In the genomic region with DNA sequence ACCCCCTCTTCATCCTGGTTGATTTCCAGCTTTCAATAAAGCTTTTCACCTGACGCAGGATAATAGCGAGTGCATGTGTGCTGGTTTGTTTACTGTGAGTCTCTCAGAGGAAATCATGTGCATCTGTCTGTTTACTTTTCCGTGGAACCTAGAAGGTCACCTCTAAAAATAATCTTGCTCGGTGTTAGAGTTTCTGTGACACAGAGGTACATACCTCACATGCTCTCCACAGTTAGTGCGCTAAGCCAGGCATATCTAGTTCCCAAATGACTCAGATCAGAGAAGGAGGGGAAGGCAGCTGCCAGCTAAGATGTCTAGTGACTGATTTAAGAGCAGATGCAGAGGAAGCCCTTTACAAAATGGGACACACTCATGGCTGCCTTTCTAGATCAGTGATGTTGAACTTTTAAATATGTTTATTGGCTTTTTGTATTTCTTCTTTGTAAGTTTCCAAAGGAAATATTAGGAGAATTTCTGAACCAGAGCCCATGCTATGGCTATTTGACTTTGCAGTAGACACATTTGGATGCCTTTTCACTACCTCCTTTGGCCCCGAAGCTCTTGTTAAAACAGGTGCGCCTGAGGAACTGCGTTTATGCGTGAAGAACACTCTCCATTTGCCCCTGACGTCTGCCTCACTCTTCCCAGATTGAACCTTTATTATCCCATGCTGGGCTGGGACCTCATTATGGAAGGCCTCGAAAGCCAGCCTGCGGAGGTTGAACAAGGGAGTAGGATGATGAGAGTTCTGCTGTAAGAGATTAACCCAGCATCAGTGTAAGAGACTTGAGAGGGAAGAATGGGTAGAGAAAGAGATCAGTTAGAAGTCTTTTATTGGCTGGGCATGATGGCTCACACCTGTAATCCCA, we compare ENCODE assay signal across 1 cellular context.
TF ChIP-seq lines count a peak whose summit lies in the region.

No MANE protein-coding gene starts in this region.

TF ChIP-seq in HepG2, 621 proteins besides CTCF, POLR2A, EP300 and RAD21 (continued from another document and continues in another):
- TF ChIP-seq THAP11 (CRISPR knock-in tag; IDR thresholded peaks at IDR 0.05) (no peak; the same call in 1 of the 2 replicates), PITX1 (CRISPR knock-in tag; IDR thresholded peaks at IDR 0.05) (no peak), ZNF644 (CRISPR knock-in tag; IDR thresholded peaks at IDR 0.05; ENCODE audit: low read depth) (peak; percentile 32; the same call in 1 of the 2 replicates), TBL1XR1 (IDR thresholded peaks at IDR 0.05; ENCODE audit: borderline replicate concordance, low read length, partially characterized antibody) (peak; percentile 44), HNRNPL (IDR thresholded peaks at IDR 0.05; ENCODE audit: low read depth, low read length) (no peak), MXI1 (IDR thresholded peaks at IDR 0.05; ENCODE audit: borderline replicate concordance, low read depth, low read length) (peak; percentile 37; the same call in 1 of the 3 replicates), ZNF550 (CRISPR knock-in tag; IDR thresholded peaks at IDR 0.05; ENCODE audit: borderline replicate concordance) (no peak), SP140L (CRISPR knock-in tag; IDR thresholded peaks at IDR 0.05; ENCODE audit: borderline replicate concordance) (no peak), PHF5A (CRISPR knock-in tag; IDR thresholded peaks at IDR 0.05; ENCODE audit: low read depth, unreplicated experiment) (no peak), ZNF792 (CRISPR knock-in tag; IDR thresholded peaks at IDR 0.05) (no peak), IRF2 (CRISPR knock-in tag; IDR thresholded peaks at IDR 0.05) (0 out of 2 replicates have a peak, but pooled peaks have one; percentile 43), SIX1 (CRISPR knock-in tag; IDR thresholded peaks at IDR 0.05; ENCODE audit: borderline replicate concordance) (no peak), ZKSCAN8 (CRISPR knock-in tag; IDR thresholded peaks at IDR 0.05; ENCODE audit: borderline replicate concordance) (no peak), ZC3H13 (CRISPR knock-in tag; IDR thresholded peaks at IDR 0.05) (no peak), ZNF747 (CRISPR knock-in tag; IDR thresholded peaks at IDR 0.05; ENCODE audit: borderline replicate concordance) (no peak), ZIK1 (CRISPR knock-in tag; IDR thresholded peaks at IDR 0.05; ENCODE audit: borderline replicate concordance, low read depth) (no peak), ZNF746 (CRISPR knock-in tag; IDR thresholded peaks at IDR 0.05) (no peak), ZNF761 (CRISPR knock-in tag; conservative IDR thresholded peaks at IDR 0.05) (no peak), NFIC (IDR thresholded peaks at IDR 0.05; ENCODE audit: low read length) (peak; percentile 38; the same call in 1 of the 2 replicates), HNF4A (CRISPR knock-in tag; IDR thresholded peaks at IDR 0.05) (0 out of 2 replicates have a peak, but pooled peaks have one; percentile 4), ZNF768 (CRISPR knock-in tag; IDR thresholded peaks at IDR 0.05) (no peak), MIXL1 (CRISPR knock-in tag; IDR thresholded peaks at IDR 0.05) (0 out of 2 replicates have a peak, but pooled peaks have one; percentile 42), REL (CRISPR knock-in tag; conservative IDR thresholded peaks at IDR 0.05) (no peak), MEF2D (CRISPR knock-in tag; IDR thresholded peaks at IDR 0.05) (peak; percentile 99), NFIB (CRISPR knock-in tag; IDR thresholded peaks at IDR 0.05; ENCODE audit: borderline replicate concordance) (no peak), TCF7L2 (IDR thresholded peaks at IDR 0.05; ENCODE audit: low read depth, low read length) (no peak), ZNF557 (CRISPR knock-in tag; IDR thresholded peaks at IDR 0.05) (peak; percentile 89; the same call in 1 of the 2 replicates), KAT2B (IDR thresholded peaks at IDR 0.05; ENCODE audit: borderline replicate concordance, low read depth, low read length) (no peak), MAFK (conservative IDR thresholded peaks at IDR 0.05 in 1 of 2, IDR thresholded peaks at IDR 0.05 in 1 of 2; ENCODE audit: low read length in 2 of 2) (no peak), ZNF431 (CRISPR knock-in tag; IDR thresholded peaks at IDR 0.05; ENCODE audit: borderline replicate concordance, low read depth) (no peak), DNMT1 (CRISPR knock-in tag; IDR thresholded peaks at IDR 0.05) (no peak)
- TF ChIP-seq, protein P1, sequence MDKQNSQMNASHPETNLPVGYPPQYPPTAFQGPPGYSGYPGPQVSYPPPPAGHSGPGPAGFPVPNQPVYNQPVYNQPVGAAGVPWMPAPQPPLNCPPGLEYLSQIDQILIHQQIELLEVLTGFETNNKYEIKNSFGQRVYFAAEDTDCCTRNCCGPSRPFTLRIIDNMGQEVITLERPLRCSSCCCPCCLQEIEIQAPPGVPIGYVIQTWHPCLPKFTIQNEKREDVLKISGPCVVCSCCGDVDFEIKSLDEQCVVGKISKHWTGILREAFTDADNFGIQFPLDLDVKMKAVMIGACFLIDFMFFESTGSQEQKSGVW (CRISPR knock-in tag; IDR thresholded peaks at IDR 0.05; ENCODE audit: borderline replicate concordance): no peak
- TF ChIP-seq, protein P2, sequence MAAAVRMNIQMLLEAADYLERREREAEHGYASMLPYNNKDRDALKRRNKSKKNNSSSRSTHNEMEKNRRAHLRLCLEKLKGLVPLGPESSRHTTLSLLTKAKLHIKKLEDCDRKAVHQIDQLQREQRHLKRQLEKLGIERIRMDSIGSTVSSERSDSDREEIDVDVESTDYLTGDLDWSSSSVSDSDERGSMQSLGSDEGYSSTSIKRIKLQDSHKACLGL (CRISPR knock-in tag; IDR thresholded peaks at IDR 0.05): no peak
- TF ChIP-seq, protein P3, sequence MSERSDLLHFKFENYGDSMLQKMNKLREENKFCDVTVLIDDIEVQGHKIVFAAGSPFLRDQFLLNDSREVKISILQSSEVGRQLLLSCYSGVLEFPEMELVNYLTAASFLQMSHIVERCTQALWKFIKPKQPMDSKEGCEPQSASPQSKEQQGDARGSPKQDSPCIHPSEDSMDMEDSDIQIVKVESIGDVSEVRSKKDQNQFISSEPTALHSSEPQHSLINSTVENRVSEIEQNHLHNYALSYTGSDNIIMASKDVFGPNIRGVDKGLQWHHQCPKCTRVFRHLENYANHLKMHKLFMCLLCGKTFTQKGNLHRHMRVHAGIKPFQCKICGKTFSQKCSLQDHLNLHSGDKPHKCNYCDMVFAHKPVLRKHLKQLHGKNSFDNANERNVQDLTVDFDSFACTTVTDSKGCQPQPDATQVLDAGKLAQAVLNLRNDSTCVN (CRISPR knock-in tag; IDR thresholded peaks at IDR 0.05; ENCODE audit: borderline replicate concordance): no peak
- TF ChIP-seq, protein P4, sequence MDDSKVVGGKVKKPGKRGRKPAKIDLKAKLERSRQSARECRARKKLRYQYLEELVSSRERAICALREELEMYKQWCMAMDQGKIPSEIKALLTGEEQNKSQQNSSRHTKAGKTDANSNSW (CRISPR knock-in tag; IDR thresholded peaks at IDR 0.05; ENCODE audit: borderline replicate concordance): no peak
- TF ChIP-seq, protein P5, sequence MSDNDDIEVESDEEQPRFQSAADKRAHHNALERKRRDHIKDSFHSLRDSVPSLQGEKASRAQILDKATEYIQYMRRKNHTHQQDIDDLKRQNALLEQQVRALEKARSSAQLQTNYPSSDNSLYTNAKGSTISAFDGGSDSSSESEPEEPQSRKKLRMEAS (IDR thresholded peaks at IDR 0.05): 0 out of 2 replicates have a peak, but pooled peaks have one; percentile 11
- TF ChIP-seq, protein P6, sequence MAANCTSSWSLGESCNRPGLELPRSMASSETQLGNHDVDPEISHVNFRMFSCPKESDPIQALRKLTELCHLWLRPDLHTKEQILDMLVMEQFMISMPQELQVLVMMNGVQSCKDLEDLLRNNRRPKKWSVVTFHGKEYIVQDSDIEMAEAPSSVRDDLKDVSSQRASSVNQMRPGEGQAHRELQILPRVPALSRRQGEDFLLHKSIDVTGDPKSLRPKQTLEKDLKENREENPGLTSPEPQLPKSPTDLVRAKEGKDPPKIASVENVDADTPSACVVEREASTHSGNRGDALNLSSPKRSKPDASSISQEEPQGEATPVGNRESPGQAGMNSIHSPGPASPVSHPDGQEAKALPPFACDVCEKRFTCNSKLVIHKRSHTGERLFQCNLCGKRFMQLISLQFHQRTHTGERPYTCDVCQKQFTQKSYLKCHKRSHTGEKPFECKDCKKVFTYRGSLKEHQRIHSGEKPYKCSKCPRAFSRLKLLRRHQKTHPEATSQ (CRISPR knock-in tag; IDR thresholded peaks at IDR 0.05; ENCODE audit: borderline replicate concordance): no peak
- TF ChIP-seq, protein P7, sequence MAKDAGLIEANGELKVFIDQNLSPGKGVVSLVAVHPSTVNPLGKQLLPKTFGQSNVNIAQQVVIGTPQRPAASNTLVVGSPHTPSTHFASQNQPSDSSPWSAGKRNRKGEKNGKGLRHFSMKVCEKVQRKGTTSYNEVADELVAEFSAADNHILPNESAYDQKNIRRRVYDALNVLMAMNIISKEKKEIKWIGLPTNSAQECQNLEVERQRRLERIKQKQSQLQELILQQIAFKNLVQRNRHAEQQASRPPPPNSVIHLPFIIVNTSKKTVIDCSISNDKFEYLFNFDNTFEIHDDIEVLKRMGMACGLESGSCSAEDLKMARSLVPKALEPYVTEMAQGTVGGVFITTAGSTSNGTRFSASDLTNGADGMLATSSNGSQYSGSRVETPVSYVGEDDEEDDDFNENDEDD (CRISPR knock-in tag; IDR thresholded peaks at IDR 0.05; ENCODE audit: borderline replicate concordance): no peak
- TF ChIP-seq, protein P8, sequence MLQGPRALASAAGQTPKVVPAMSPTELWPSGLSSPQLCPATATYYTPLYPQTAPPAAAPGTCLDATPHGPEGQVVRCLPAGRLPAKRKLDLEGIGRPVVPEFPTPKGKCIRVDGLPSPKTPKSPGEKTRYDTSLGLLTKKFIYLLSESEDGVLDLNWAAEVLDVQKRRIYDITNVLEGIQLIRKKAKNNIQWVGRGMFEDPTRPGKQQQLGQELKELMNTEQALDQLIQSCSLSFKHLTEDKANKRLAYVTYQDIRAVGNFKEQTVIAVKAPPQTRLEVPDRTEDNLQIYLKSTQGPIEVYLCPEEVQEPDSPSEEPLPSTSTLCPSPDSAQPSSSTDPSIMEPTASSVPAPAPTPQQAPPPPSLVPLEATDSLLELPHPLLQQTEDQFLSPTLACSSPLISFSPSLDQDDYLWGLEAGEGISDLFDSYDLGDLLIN (CRISPR knock-in tag; IDR thresholded peaks at IDR 0.05; ENCODE audit: borderline replicate concordance): no peak
- TF ChIP-seq, protein P9, sequence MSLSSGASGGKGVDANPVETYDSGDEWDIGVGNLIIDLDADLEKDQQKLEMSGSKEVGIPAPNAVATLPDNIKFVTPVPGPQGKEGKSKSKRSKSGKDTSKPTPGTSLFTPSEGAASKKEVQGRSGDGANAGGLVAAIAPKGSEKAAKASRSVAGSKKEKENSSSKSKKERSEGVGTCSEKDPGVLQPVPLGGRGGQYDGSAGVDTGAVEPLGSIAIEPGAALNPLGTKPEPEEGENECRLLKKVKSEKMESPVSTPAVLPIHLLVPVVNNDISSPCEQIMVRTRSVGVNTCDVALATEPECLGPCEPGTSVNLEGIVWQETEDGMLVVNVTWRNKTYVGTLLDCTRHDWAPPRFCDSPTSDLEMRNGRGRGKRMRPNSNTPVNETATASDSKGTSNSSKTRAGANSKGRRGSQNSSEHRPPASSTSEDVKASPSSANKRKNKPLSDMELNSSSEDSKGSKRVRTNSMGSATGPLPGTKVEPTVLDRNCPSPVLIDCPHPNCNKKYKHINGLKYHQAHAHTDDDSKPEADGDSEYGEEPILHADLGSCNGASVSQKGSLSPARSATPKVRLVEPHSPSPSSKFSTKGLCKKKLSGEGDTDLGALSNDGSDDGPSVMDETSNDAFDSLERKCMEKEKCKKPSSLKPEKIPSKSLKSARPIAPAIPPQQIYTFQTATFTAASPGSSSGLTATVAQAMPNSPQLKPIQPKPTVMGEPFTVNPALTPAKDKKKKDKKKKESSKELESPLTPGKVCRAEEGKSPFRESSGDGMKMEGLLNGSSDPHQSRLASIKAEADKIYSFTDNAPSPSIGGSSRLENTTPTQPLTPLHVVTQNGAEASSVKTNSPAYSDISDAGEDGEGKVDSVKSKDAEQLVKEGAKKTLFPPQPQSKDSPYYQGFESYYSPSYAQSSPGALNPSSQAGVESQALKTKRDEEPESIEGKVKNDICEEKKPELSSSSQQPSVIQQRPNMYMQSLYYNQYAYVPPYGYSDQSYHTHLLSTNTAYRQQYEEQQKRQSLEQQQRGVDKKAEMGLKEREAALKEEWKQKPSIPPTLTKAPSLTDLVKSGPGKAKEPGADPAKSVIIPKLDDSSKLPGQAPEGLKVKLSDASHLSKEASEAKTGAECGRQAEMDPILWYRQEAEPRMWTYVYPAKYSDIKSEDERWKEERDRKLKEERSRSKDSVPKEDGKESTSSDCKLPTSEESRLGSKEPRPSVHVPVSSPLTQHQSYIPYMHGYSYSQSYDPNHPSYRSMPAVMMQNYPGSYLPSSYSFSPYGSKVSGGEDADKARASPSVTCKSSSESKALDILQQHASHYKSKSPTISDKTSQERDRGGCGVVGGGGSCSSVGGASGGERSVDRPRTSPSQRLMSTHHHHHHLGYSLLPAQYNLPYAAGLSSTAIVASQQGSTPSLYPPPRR (CRISPR knock-in tag; IDR thresholded peaks at IDR 0.05; ENCODE audit: borderline replicate concordance): 0 out of 2 replicates have a peak, but pooled peaks have one; percentile 14
- TF ChIP-seq, protein P10, sequence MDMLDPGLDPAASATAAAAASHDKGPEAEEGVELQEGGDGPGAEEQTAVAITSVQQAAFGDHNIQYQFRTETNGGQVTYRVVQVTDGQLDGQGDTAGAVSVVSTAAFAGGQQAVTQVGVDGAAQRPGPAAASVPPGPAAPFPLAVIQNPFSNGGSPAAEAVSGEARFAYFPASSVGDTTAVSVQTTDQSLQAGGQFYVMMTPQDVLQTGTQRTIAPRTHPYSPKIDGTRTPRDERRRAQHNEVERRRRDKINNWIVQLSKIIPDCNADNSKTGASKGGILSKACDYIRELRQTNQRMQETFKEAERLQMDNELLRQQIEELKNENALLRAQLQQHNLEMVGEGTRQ (IDR thresholded peaks at IDR 0.05; ENCODE audit: low read depth, low read length): no peak
- TF ChIP-seq, protein P10 (CRISPR knock-in tag; IDR thresholded peaks at IDR 0.05; ENCODE audit: borderline replicate concordance): no peak
- TF ChIP-seq, protein P11, sequence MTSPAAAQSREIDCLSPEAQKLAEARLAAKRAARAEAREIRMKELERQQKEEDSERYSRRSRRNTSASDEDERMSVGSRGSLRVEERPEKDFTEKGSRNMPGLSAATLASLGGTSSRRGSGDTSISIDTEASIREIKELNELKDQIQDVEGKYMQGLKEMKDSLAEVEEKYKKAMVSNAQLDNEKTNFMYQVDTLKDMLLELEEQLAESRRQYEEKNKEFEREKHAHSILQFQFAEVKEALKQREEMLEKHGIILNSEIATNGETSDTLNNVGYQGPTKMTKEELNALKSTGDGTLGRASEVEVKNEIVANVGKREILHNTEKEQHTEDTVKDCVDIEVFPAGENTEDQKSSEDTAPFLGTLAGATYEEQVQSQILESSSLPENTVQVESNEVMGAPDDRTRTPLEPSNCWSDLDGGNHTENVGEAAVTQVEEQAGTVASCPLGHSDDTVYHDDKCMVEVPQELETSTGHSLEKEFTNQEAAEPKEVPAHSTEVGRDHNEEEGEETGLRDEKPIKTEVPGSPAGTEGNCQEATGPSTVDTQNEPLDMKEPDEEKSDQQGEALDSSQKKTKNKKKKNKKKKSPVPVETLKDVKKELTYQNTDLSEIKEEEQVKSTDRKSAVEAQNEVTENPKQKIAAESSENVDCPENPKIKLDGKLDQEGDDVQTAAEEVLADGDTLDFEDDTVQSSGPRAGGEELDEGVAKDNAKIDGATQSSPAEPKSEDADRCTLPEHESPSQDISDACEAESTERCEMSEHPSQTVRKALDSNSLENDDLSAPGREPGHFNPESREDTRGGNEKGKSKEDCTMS (CRISPR knock-in tag; conservative IDR thresholded peaks at IDR 0.05): no peak
